Comparison of ENCODE assay signal across 2 cellular contexts in genomic region chr20:60884277-60884676, GRCh38.
TF ChIP-seq lines count a peak whose summit lies in the region.

No MANE protein-coding gene starts in this region.

TF ChIP-seq in HEK293, 187 proteins besides CTCF, POLR2A, EP300 and RAD21 (continued from another document and continues in another):
- TF ChIP-seq ZNF391 (tag by site-specific recombination; IDR thresholded peaks at IDR 0.05; ENCODE audit: borderline replicate concordance, low read depth) (no peak), ZBTB8A (tag by site-specific recombination; IDR thresholded peaks at IDR 0.05) (no peak), ZBTB1 (tag by site-specific recombination; IDR thresholded peaks at IDR 0.05) (no peak), ZBTB26 (tag by site-specific recombination; optimal IDR thresholded peaks at IDR 0.05) (peak; percentile 10), ZNF266 (tag by site-specific recombination; IDR thresholded peaks at IDR 0.05; ENCODE audit: low read depth) (no peak), ZNF404 (tag by site-specific recombination; IDR thresholded peaks at IDR 0.05) (no peak), ZNF785 (tag by site-specific recombination; IDR thresholded peaks at IDR 0.05) (no peak), ZNF16 (tag by site-specific recombination; IDR thresholded peaks at IDR 0.05; ENCODE audit: low read depth) (no peak), ZNF548 (tag by site-specific recombination; IDR thresholded peaks at IDR 0.05) (no peak), ZNF768 (tag by site-specific recombination; IDR thresholded peaks at IDR 0.05) (no peak), ZNF335 (tag by site-specific recombination; conservative IDR thresholded peaks at IDR 0.05) (no peak), ZNF501 (tag by site-specific recombination; IDR thresholded peaks at IDR 0.05) (no peak), ZNF791 (tag by site-specific recombination; IDR thresholded peaks at IDR 0.05) (peak; percentile 80), ZNF792 (tag by site-specific recombination; IDR thresholded peaks at IDR 0.05) (no peak), KLF7 (tag by site-specific recombination; IDR thresholded peaks at IDR 0.05; ENCODE audit: borderline replicate concordance) (no peak), ZBTB17 (tag by site-specific recombination; IDR thresholded peaks at IDR 0.05) (no peak), PRDM6 (tag by site-specific recombination; IDR thresholded peaks at IDR 0.05) (no peak), ZNF830 (tag by site-specific recombination; IDR thresholded peaks at IDR 0.05; ENCODE audit: low read depth) (no peak), ZNF214 (tag by site-specific recombination; IDR thresholded peaks at IDR 0.05; ENCODE audit: borderline replicate concordance) (no peak), ATF2 (tag by site-specific recombination; IDR thresholded peaks at IDR 0.05; ENCODE audit: low read depth) (peak; percentile 76), KLF8 (tag by site-specific recombination; IDR thresholded peaks at IDR 0.05) (no peak), GLIS2 (tag by site-specific recombination; IDR thresholded peaks at IDR 0.05) (no peak), ZSCAN30 (tag by site-specific recombination; IDR thresholded peaks at IDR 0.05) (no peak), ZNF560 (tag by site-specific recombination; IDR thresholded peaks at IDR 0.05; ENCODE audit: borderline replicate concordance) (no peak)
- TF ChIP-seq, protein P1, sequence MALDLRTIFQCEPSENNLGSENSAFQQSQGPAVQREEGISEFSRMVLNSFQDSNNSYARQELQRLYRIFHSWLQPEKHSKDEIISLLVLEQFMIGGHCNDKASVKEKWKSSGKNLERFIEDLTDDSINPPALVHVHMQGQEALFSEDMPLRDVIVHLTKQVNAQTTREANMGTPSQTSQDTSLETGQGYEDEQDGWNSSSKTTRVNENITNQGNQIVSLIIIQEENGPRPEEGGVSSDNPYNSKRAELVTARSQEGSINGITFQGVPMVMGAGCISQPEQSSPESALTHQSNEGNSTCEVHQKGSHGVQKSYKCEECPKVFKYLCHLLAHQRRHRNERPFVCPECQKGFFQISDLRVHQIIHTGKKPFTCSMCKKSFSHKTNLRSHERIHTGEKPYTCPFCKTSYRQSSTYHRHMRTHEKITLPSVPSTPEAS (tag by site-specific recombination; IDR thresholded peaks at IDR 0.05), result no peak
- TF ChIP-seq, protein P2, sequence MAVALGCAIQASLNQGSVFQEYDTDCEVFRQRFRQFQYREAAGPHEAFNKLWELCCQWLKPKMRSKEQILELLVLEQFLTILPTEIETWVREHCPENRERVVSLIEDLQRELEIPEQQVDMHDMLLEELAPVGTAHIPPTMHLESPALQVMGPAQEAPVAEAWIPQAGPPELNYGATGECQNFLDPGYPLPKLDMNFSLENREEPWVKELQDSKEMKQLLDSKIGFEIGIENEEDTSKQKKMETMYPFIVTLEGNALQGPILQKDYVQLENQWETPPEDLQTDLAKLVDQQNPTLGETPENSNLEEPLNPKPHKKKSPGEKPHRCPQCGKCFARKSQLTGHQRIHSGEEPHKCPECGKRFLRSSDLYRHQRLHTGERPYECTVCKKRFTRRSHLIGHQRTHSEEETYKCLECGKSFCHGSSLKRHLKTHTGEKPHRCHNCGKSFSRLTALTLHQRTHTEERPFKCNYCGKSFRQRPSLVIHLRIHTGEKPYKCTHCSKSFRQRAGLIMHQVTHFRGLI (tag by site-specific recombination; IDR thresholded peaks at IDR 0.05), result no peak
- TF ChIP-seq, protein P3, sequence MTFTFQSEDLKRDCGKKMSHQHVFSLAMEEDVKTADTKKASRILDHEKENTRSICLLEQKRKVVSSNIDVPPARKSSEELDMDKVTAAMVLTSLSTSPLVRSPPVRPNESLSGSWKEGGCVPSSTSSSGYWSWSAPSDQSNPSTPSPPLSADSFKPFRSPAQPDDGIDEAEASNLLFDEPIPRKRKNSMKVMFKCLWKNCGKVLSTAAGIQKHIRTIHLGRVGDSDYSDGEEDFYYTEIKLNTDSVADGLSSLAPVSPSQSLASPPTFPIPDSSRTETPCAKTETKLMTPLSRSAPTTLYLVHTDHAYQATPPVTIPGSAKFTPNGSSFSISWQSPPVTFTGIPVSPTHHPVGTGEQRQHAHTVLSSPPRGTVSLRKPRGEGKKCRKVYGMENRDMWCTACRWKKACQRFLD (tag by site-specific recombination; IDR thresholded peaks at IDR 0.05), result no peak

TF ChIP-seq in K562, 482 proteins besides CTCF, POLR2A, EP300 and RAD21 (continued from another document and continues in another):
- TF ChIP-seq, protein P4, sequence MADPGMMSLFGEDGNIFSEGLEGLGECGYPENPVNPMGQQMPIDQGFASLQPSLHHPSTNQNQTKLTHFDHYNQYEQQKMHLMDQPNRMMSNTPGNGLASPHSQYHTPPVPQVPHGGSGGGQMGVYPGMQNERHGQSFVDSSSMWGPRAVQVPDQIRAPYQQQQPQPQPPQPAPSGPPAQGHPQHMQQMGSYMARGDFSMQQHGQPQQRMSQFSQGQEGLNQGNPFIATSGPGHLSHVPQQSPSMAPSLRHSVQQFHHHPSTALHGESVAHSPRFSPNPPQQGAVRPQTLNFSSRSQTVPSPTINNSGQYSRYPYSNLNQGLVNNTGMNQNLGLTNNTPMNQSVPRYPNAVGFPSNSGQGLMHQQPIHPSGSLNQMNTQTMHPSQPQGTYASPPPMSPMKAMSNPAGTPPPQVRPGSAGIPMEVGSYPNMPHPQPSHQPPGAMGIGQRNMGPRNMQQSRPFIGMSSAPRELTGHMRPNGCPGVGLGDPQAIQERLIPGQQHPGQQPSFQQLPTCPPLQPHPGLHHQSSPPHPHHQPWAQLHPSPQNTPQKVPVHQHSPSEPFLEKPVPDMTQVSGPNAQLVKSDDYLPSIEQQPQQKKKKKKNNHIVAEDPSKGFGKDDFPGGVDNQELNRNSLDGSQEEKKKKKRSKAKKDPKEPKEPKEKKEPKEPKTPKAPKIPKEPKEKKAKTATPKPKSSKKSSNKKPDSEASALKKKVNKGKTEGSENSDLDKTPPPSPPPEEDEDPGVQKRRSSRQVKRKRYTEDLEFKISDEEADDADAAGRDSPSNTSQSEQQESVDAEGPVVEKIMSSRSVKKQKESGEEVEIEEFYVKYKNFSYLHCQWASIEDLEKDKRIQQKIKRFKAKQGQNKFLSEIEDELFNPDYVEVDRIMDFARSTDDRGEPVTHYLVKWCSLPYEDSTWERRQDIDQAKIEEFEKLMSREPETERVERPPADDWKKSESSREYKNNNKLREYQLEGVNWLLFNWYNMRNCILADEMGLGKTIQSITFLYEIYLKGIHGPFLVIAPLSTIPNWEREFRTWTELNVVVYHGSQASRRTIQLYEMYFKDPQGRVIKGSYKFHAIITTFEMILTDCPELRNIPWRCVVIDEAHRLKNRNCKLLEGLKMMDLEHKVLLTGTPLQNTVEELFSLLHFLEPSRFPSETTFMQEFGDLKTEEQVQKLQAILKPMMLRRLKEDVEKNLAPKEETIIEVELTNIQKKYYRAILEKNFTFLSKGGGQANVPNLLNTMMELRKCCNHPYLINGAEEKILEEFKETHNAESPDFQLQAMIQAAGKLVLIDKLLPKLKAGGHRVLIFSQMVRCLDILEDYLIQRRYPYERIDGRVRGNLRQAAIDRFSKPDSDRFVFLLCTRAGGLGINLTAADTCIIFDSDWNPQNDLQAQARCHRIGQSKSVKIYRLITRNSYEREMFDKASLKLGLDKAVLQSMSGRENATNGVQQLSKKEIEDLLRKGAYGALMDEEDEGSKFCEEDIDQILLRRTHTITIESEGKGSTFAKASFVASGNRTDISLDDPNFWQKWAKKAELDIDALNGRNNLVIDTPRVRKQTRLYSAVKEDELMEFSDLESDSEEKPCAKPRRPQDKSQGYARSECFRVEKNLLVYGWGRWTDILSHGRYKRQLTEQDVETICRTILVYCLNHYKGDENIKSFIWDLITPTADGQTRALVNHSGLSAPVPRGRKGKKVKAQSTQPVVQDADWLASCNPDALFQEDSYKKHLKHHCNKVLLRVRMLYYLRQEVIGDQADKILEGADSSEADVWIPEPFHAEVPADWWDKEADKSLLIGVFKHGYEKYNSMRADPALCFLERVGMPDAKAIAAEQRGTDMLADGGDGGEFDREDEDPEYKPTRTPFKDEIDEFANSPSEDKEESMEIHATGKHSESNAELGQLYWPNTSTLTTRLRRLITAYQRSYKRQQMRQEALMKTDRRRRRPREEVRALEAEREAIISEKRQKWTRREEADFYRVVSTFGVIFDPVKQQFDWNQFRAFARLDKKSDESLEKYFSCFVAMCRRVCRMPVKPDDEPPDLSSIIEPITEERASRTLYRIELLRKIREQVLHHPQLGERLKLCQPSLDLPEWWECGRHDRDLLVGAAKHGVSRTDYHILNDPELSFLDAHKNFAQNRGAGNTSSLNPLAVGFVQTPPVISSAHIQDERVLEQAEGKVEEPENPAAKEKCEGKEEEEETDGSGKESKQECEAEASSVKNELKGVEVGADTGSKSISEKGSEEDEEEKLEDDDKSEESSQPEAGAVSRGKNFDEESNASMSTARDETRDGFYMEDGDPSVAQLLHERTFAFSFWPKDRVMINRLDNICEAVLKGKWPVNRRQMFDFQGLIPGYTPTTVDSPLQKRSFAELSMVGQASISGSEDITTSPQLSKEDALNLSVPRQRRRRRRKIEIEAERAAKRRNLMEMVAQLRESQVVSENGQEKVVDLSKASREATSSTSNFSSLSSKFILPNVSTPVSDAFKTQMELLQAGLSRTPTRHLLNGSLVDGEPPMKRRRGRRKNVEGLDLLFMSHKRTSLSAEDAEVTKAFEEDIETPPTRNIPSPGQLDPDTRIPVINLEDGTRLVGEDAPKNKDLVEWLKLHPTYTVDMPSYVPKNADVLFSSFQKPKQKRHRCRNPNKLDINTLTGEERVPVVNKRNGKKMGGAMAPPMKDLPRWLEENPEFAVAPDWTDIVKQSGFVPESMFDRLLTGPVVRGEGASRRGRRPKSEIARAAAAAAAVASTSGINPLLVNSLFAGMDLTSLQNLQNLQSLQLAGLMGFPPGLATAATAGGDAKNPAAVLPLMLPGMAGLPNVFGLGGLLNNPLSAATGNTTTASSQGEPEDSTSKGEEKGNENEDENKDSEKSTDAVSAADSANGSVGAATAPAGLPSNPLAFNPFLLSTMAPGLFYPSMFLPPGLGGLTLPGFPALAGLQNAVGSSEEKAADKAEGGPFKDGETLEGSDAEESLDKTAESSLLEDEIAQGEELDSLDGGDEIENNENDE (IDR thresholded peaks at IDR 0.05; ENCODE audit: low read depth, low read length), result no peak
- TF ChIP-seq CBFA2T3 (IDR thresholded peaks at IDR 0.05) (no peak), ARHGAP35 (IDR thresholded peaks at IDR 0.05; ENCODE audit: partially characterized antibody) (peak; percentile 41), ATF3 (IDR thresholded peaks at IDR 0.05) (peak; percentile 32; the same call in 1 of the 2 replicates), ATF3 (CRISPR knock-in tag; conservative IDR thresholded peaks at IDR 0.05) (no peak), RERE (CRISPR knock-in tag; IDR thresholded peaks at IDR 0.05; ENCODE audit: borderline replicate concordance) (no peak), ZNF398 (CRISPR knock-in tag; IDR thresholded peaks at IDR 0.05) (no peak), ATF1 (CRISPR knock-in tag; IDR thresholded peaks at IDR 0.05) (no peak), ATF1 (tag; IDR thresholded peaks at IDR 0.05) (peak; percentile 27; the same call in 1 of the 2 replicates), SMAD1 (IDR thresholded peaks at IDR 0.05; ENCODE audit: low read depth, low read length, partially characterized antibody) (no peak)
